In genomic region chr10:131902211-131902610, GRCh38 we compare ENCODE assay signal across 8 cellular contexts. TPM values are rescaled to one million over a fixed set of nuclear protein-coding genes. Genes with fewer than 3 reads are reported as not detected.
DNase-seq lines count a peak whose midpoint lies in the region; ATAC-seq and TF ChIP-seq lines count a peak whose summit lies in the region.

No MANE protein-coding gene starts in this region.

- H4K8ac ChIP-seq in mesenchymal stem cell (ENCODE audit: low read length), result no peak overlapping the region

- peak overlapping the region; percentile 94 for H3K9ac ChIP-seq in mesenchymal stem cell (ENCODE audit: low read length)

- H2AK5ac ChIP-seq in mesenchymal stem cell (ENCODE audit: low read length, severe bottlenecking), result no peak overlapping the region

- no peak overlapping the region for H2BK120ac ChIP-seq in mesenchymal stem cell (ENCODE audit: low read depth, low read length)

- no peak overlapping the region for H3K18ac ChIP-seq in mesenchymal stem cell (ENCODE audit: low read depth in 1 of 2, low read length in 2 of 2)

- H3K36me3 ChIP-seq in cardiac muscle cell (peaks cover 6% of the 10 kb centered on the region), mesenchymal stem cell (ENCODE audit: control insufficient read depth in 1 of 2, insufficient read depth in 2 of 2, low read depth in 1 of 2, low read length in 2 of 2) (peaks cover 11 to 12% of the 10 kb centered on the region in 2 experiments), upper lobe of right lung (no peaks in the 10 kb centered on the region)

- H3K27ac ChIP-seq in cardiac muscle cell (peak overlapping the region; percentile 99), mesenchymal stem cell (ENCODE audit: low read length, poor library complexity, severe bottlenecking) (no peak overlapping the region), upper lobe of right lung (no peak overlapping the region)

- H3K27me3 ChIP-seq in cardiac muscle cell, result peaks cover 10% of the 10 kb centered on the region
- peaks cover 14 to 24% of the 10 kb centered on the region in 2 experiments for H3K27me3 ChIP-seq in mesenchymal stem cell (ENCODE audit: control insufficient read depth in 1 of 2, insufficient read depth in 1 of 2, low read length in 2 of 2)
- H3K27me3 ChIP-seq in upper lobe of right lung, result peaks cover 11% of the 10 kb centered on the region

- no peak overlapping the region for H3K4ac ChIP-seq in mesenchymal stem cell (ENCODE audit: low read depth in 1 of 2, low read length in 2 of 2)

- no peak for DNase-seq in cardiac muscle cell (ENCODE audit: low read depth in 1 of 2, low spot score in 1 of 2)
- DNase-seq in cardiac septum (ENCODE audit: low spot score), result no peak
- DNase-seq in astrocyte of the spinal cord (ENCODE audit: low read depth, low spot score), result no peak
- DNase-seq in mesenchymal stem cell, result no peak
- peak; percentile 16 for DNase-seq in upper lobe of right lung
- DNase-seq in left colon, result no peak
- DNase-seq in NCI-H187 (lab: John Stamatoyannopoulos, UW), result no peak

- ATAC-seq in upper lobe of right lung (no peak), left colon (no peak), HG03460 (IDR thresholded peaks at IDR 0.05; ENCODE audit: unreplicated experiment) (no peak)

- no peak overlapping the region for H3K14ac ChIP-seq in mesenchymal stem cell (ENCODE audit: low read length in 2 of 2)

- peak overlapping the region in 1 of 2 experiments; percentile 42 for H3K23ac ChIP-seq in mesenchymal stem cell (ENCODE audit: low read length in 2 of 2)

- peak overlapping the region; percentile 54 for H3K4me2 ChIP-seq in mesenchymal stem cell (ENCODE audit: low read length, poor library complexity, severe bottlenecking)

- no peak overlapping the region for H2AFZ ChIP-seq in mesenchymal stem cell (ENCODE audit: low read depth, low read length)

- 56% methylated on average over 5 of the region's 5 CpGs for WGBS in mesenchymal stem cell

- H2BK5ac ChIP-seq in mesenchymal stem cell (ENCODE audit: low read depth, low read length, poor library complexity, severe bottlenecking), result no peak overlapping the region

- in situ Hi-C loops in astrocyte of the spinal cord (cut with HindIII; ENCODE audit: low sequenced_read_pairs), result no loop called here

- intact Hi-C loops in cardiac septum (cut with DNase I) (loop anchor here (5.0 kb wide), 2 partner anchors 80 to 120 kb away; partner anchors contain the start of gene BNIP3), upper lobe of right lung (cut with DNase I) (no loop called here), left colon (cut with DNase I, micrococcal nuclease) (no loop called here)

- no peak for TF ChIP-seq CTCF in cardiac muscle cell (IDR thresholded peaks at IDR 0.05; ENCODE audit: low read depth, low read length)
- no peak for TF ChIP-seq CTCF in astrocyte of the spinal cord (IDR thresholded peaks at IDR 0.05; ENCODE audit: low read depth, low read length)
- TF ChIP-seq CTCF in upper lobe of right lung (IDR thresholded peaks at IDR 0.05), result no peak

- H2BK15ac ChIP-seq in mesenchymal stem cell (ENCODE audit: low read depth, poor library complexity, severe bottlenecking), result no peak overlapping the region

- H2BK12ac ChIP-seq in mesenchymal stem cell (ENCODE audit: low read length in 2 of 2), result no peak overlapping the region

- no peak overlapping the region for H4K91ac ChIP-seq in mesenchymal stem cell (ENCODE audit: low read length)

- H3K9me3 ChIP-seq in cardiac muscle cell (ENCODE audit: low read depth) (no peaks in the 10 kb centered on the region), mesenchymal stem cell (ENCODE audit: control insufficient read depth, low read length) (no peaks in the 10 kb centered on the region), upper lobe of right lung (no peaks in the 10 kb centered on the region)

- peaks cover 2% of the 10 kb centered on the region for H3K79me1 ChIP-seq in mesenchymal stem cell (replicated peaks; ENCODE audit: low read length, poor library complexity, severe bottlenecking)

- H3K4me3 ChIP-seq in cardiac muscle cell, result peak overlapping the region; percentile 92
- peak overlapping the region; percentile 66 for H3K4me3 ChIP-seq in astrocyte of the spinal cord (ENCODE audit: low read depth, low read length)
- H3K4me3 ChIP-seq in mesenchymal stem cell (ENCODE audit: insufficient read depth in 1 of 2, low read depth in 1 of 2, low read length in 2 of 2), result peak overlapping the region in 1 of 2 experiments; percentile 87
- H3K4me3 ChIP-seq in upper lobe of right lung, result peak overlapping the region; percentile 87

- peaks cover 14% of the 10 kb centered on the region for H3K4me1 ChIP-seq in cardiac muscle cell (ENCODE audit: low read depth)
- peaks cover 21% of the 10 kb centered on the region for H3K4me1 ChIP-seq in mesenchymal stem cell (ENCODE audit: control insufficient read depth, insufficient read depth, low read depth, low read length)
- peaks cover 38% of the 10 kb centered on the region for H3K4me1 ChIP-seq in upper lobe of right lung

RNA-seq across cellular contexts. Expression of gene PPP2R2D, which starts 1.4 kb away (rescaled TPM):
- total RNA-seq in cardiac muscle cell (40.5 and 43.5 TPM in 2 replicates), cardiac septum (35.3 TPM), upper lobe of right lung (28.3 TPM), left colon (10 to 100 TPM; 28.5 to 30.2 TPM)
- polyA plus RNA-seq in cardiac muscle cell, result 37.3 and 45.0 TPM in 2 replicates
- 29.1 TPM for polyA plus RNA-seq in mesenchymal stem cell (2013, experiment 1 of 2)
- polyA plus RNA-seq in mesenchymal stem cell (2013, experiment 2 of 2), result 31.7 TPM
